ENCODE assay signal across 10 cellular contexts in genomic region chr20:44887466-44887865, GRCh38. TPM values are rescaled to one million over a fixed set of nuclear protein-coding genes. Genes with fewer than 3 reads are reported as not detected.
DNase-seq lines count a peak whose midpoint lies in the region; ATAC-seq, FAIRE-seq and TF ChIP-seq lines count a peak whose summit lies in the region.
"Had no signal": no experiment of that assay in that cellular context is flagged by ENCODE, and none has a peak within 500 bp of the region (broad histone marks: within the 10 kb centered on the region; RNA-seq: fewer than 3 reads in every experiment).

No MANE protein-coding gene starts in this region.

- H3K4me3 ChIP-seq in GM12864 (ENCODE audit: low read depth, low read length) (peak overlapping the region; percentile 98), Panc1 (ENCODE audit: low read depth in 2 of 2, low read length in 2 of 2) (peak overlapping the region; percentile 94 to 96), endothelial cell of umbilical vein (replicated peaks in 1 of 3; ENCODE audit: insufficient read depth in 1 of 3, low read depth in 1 of 3, low read length in 3 of 3) (peak overlapping the region in 1 of 3 experiments; percentile 97), psoas muscle (peak overlapping the region; percentile 83), H7 (ENCODE audit: insufficient read depth, low read depth, low read length) (no peak overlapping the region)

- H3K36me3 ChIP-seq in Panc1 (ENCODE audit: control insufficient read depth, insufficient read depth, low read length): peaks cover 13% of the 10 kb centered on the region
- H3K36me3 ChIP-seq in endothelial cell of umbilical vein (ENCODE audit: control insufficient read depth in 2 of 2, extremely low read depth in 1 of 2, insufficient read depth in 2 of 2, low read length in 2 of 2): peaks cover 0 to 5% of the 10 kb centered on the region in 2 experiments
- peaks cover 0 to 17% of the 10 kb centered on the region in 2 donors for H3K36me3 ChIP-seq in psoas muscle (ENCODE audit: insufficient read depth in 1 of 2, low read depth in 1 of 2)
- H3K36me3 ChIP-seq in H7 (replicated peaks; ENCODE audit: control insufficient read depth, insufficient read depth, low read length): no peaks in the 10 kb centered on the region; the same call in 1 of the 2 replicates

- H3K4me1 ChIP-seq in Panc1 (ENCODE audit: control insufficient read depth, insufficient read depth, low read length) (peaks cover 34% of the 10 kb centered on the region), endothelial cell of umbilical vein (ENCODE audit: control insufficient read depth, extremely low read depth, insufficient read depth, low read length) (peaks cover 33% of the 10 kb centered on the region), psoas muscle (peaks cover 41% of the 10 kb centered on the region)

- CTCF ChIA-PET in Panc1 (lab: Charles Lee): interaction anchor here (0.6 kb wide), 1 partner anchor 155 kb away, joined by 3 read pairs; no protein-coding TSS in a partner anchor
- CTCF ChIA-PET in endothelial cell of umbilical vein (lab: Charles Lee): interaction anchor here (0.9 to 2.1 kb wide), 7 partner anchors 10 to 194 kb away, joined by 3 to 12 read pairs (median 3); partner anchors contain the start of gene PABPC1L

- no peak for TF ChIP-seq POLR2A in endothelial cell of umbilical vein (IDR thresholded peaks at IDR 0.05; ENCODE audit: low read depth, low read length)

- dilution Hi-C loops in endothelial cell of umbilical vein (cut with MboI; ENCODE audit: extremely low pct_ligation_motif_present, low sequenced_read_pairs): no loop called here

- no peaks in the 10 kb centered on the region for H3K9me1 ChIP-seq in endothelial cell of umbilical vein (replicated peaks; ENCODE audit: control insufficient read depth, extremely low read depth, insufficient read depth, low read length)

- TF ChIP-seq CTCF in GM12864 (IDR thresholded peaks at IDR 0.05; ENCODE audit: low read depth, low read length, missing control alignments) (no peak), Panc1 (IDR thresholded peaks at IDR 0.05) (no peak), endothelial cell of umbilical vein (IDR thresholded peaks at IDR 0.05; ENCODE audit: extremely low read depth in 1 of 2, insufficient read depth in 1 of 2, low read depth in 1 of 2, low read length in 2 of 2) (no peak), psoas muscle (IDR thresholded peaks at IDR 0.05) (no peak)

- H3K27ac ChIP-seq in Panc1 (ENCODE audit: low read length) (peak overlapping the region; percentile 18), endothelial cell of umbilical vein (ENCODE audit: insufficient read depth, low read depth, low read length) (no peak overlapping the region), psoas muscle (no peak overlapping the region)

- peak overlapping the region; percentile 22 for H3K9ac ChIP-seq in endothelial cell of umbilical vein (replicated peaks; ENCODE audit: extremely low read depth, insufficient read depth, low read length)

- H3K79me2 ChIP-seq in endothelial cell of umbilical vein (ENCODE audit: control insufficient read depth, insufficient read depth, low read length): peaks cover 70% of the 10 kb centered on the region

- no peak for DNase-seq in GM12864 (ENCODE audit: low read depth)
- DNase-seq in Panc1 (ENCODE audit: low read depth, low spot score): no peak
- no peak for DNase-seq in endothelial cell of umbilical vein (ENCODE audit: low read depth, low spot score)
- no peak for DNase-seq in psoas muscle
- no peak for DNase-seq in H7
- DNase-seq in GDM1 (lab: John Stamatoyannopoulos, UW): no peak

- H2AFZ ChIP-seq in endothelial cell of umbilical vein (ENCODE audit: low read depth, low read length): no peak overlapping the region

- POLR2A ChIA-PET in Panc1 (lab: Charles Lee): no interaction called here
- POLR2A ChIA-PET in endothelial cell of umbilical vein (lab: Charles Lee): no interaction called here

- H3K9me3 ChIP-seq in Panc1 (ENCODE audit: control insufficient read depth, insufficient read depth, low read depth, low read length): no peaks in the 10 kb centered on the region
- H3K9me3 ChIP-seq in endothelial cell of umbilical vein (replicated peaks; ENCODE audit: control insufficient read depth, insufficient read depth, low read length): no peaks in the 10 kb centered on the region
- no peaks in the 10 kb centered on the region for H3K9me3 ChIP-seq in psoas muscle

- in situ Hi-C loops in Panc1 (cut with HindIII; ENCODE audit: low pct_unique_long_range_greater_than_20kb, low sequenced_read_pairs): no loop called here

- peaks cover 23% of the 10 kb centered on the region for H4K20me1 ChIP-seq in endothelial cell of umbilical vein (replicated peaks; ENCODE audit: control insufficient read depth, extremely low read depth, insufficient read depth, low read length)

- intact Hi-C loops in Panc1 (cut with micrococcal nuclease; ENCODE audit: unreplicated experiment): no loop called here
- intact Hi-C loops in endothelial cell of umbilical vein (cut with micrococcal nuclease): loop anchor here (2.0 to 10.0 kb wide), 5 partner anchors 13 to 1807 kb away; partner anchors contain the start of gene TTPAL
- intact Hi-C loops in psoas muscle (cut with DNase I): loop anchor here in 1 of 2 donors (5.0 to 10.0 kb wide), 2 partner anchors 75 to 673 kb away; partner anchors contain the start of genes OSER1 and TOMM34

- H3K4me2 ChIP-seq in endothelial cell of umbilical vein (ENCODE audit: insufficient read depth, low read length): peak overlapping the region; percentile 87

- BruUV-seq in Panc1 (replicated peaks; lab: Mats Ljungman, UMichigan) (no TSS peak), endothelial cell of umbilical vein (replicated peaks; lab: Mats Ljungman, UMichigan) (no TSS peak)

- 42 to 58% (median 52%) methylated on average over 4 of the region's 4 CpGs for WGBS in psoas muscle, 3 donors

- no peak for FAIRE-seq in endothelial cell of umbilical vein (lab: Jason Lieb, UNC)
- FAIRE-seq: frontal cortex had no signal

- no peaks in the 10 kb centered on the region for H3K27me3 ChIP-seq in Panc1 (ENCODE audit: control insufficient read depth, insufficient read depth, low read length)
- H3K27me3 ChIP-seq in endothelial cell of umbilical vein (ENCODE audit: control insufficient read depth in 2 of 2, insufficient read depth in 2 of 2, low read length in 2 of 2): no peaks in the 10 kb centered on the region
- no peaks in the 10 kb centered on the region for H3K27me3 ChIP-seq in psoas muscle (ENCODE audit: insufficient read depth in 3 of 3, low read length in 2 of 3)
- no peaks in the 10 kb centered on the region; the same call in 1 of the 2 replicates for H3K27me3 ChIP-seq in H7 (ENCODE audit: control insufficient read depth, insufficient read depth, low read length)

- ATAC-seq in Panc1 (no peak), psoas muscle (no peak), HG03520 (IDR thresholded peaks at IDR 0.05; ENCODE audit: unreplicated experiment) (no peak), HG03439 (IDR thresholded peaks at IDR 0.05; ENCODE audit: unreplicated experiment) (no peak)
- ATAC-seq: activated CD4-positive, CD25-positive, alpha-beta regulatory T cell treated with anti-CD3 and anti-CD28 coated beads, Interleukin-2, amount 50 U/mL, for 24 hours had no signal

TF ChIP-seq in endothelial cell of umbilical vein, 7 proteins besides CTCF, POLR2A, EP300 and RAD21:
- TF ChIP-seq POLR2AphosphoS5 (IDR thresholded peaks at IDR 0.05; ENCODE audit: insufficient read depth, low read depth, low read length): no peak
- TF ChIP-seq GATA2 (IDR thresholded peaks at IDR 0.05; ENCODE audit: insufficient read depth, insufficient read length, low read depth, low read length): no peak

RNA-seq across cellular contexts. Expression of gene YWHAB, which starts 2.0 kb away (rescaled TPM):
- total RNA-seq in Panc1 (2021; ENCODE audit: unreplicated experiment) (267 TPM), endothelial cell of umbilical vein (255 and 256 TPM in 2 replicates), psoas muscle (10 to 100 TPM; 63.2 to 92.1 (median 80.6) TPM)
- 181 TPM for polyA plus RNA-seq in Panc1 (2012; ENCODE audit: insufficient read length)
- polyA plus RNA-seq in endothelial cell of umbilical vein (45.9 and 65.9 TPM in 2 replicates), psoas muscle (100 to 1,000 TPM in 1 of 3 donors, 10 to 100 TPM in 2; 44.2 to 109 (median 96.0) TPM)
- polyA plus RNA-seq in endothelial cell of umbilical vein (2011; cell fraction: cytosol; rRNA removed): 120 and 124 TPM in 2 replicates
- 58.6 and 74.5 TPM in 2 replicates for polyA plus RNA-seq in endothelial cell of umbilical vein (2011; cell fraction: nucleus; rRNA removed)
- polyA plus RNA-seq in endothelial cell of umbilical vein (2012): 211 and 261 TPM in 2 replicates
- 52.0 and 56.2 TPM in 2 replicates for polyA minus RNA-seq in endothelial cell of umbilical vein
- polyA minus RNA-seq in endothelial cell of umbilical vein (2011; cell fraction: cytosol; rRNA and poly(A)+ RNA removed): 67.3 TPM
- polyA minus RNA-seq in endothelial cell of umbilical vein (2011; cell fraction: nucleus; rRNA and poly(A)+ RNA removed): 33.8 and 51.0 TPM in 2 replicates
- 64.8 and 69.2 TPM in 2 replicates for total RNA-seq in H7 (2014; rRNA removed; shearing (Covaris generic))

RNA-seq across cellular contexts. Expression of gene PABPC1L, which starts 22.4 kb away (rescaled TPM):
- total RNA-seq in Panc1 (2021; ENCODE audit: unreplicated experiment) (102 TPM), endothelial cell of umbilical vein (7.5 and 7.8 TPM in 2 replicates), psoas muscle (1 to 10 TPM; 1.5 to 2.8 (median 2.1) TPM)
- 81.8 TPM for polyA plus RNA-seq in Panc1 (2012; ENCODE audit: insufficient read length)
- polyA plus RNA-seq in endothelial cell of umbilical vein (12.6 and 14.2 TPM in 2 replicates), psoas muscle (1 to 10 TPM; 1.0 to 2.4 (median 1.8) TPM)
- polyA plus RNA-seq in endothelial cell of umbilical vein (2011; cell fraction: cytosol; rRNA removed): 2.1 and 6.1 TPM in 2 replicates
- 82.9 and 100 TPM in 2 replicates for polyA plus RNA-seq in endothelial cell of umbilical vein (2011; cell fraction: nucleus; rRNA removed)
- polyA plus RNA-seq in endothelial cell of umbilical vein (2012): 6.9 and 7.2 TPM in 2 replicates
- polyA minus RNA-seq in endothelial cell of umbilical vein: 7.6 and 9.0 TPM in 2 replicates
- 4.9 TPM for polyA minus RNA-seq in endothelial cell of umbilical vein (2011; cell fraction: cytosol; rRNA and poly(A)+ RNA removed)
- polyA minus RNA-seq in endothelial cell of umbilical vein (2011; cell fraction: nucleus; rRNA and poly(A)+ RNA removed): 13.9 and 18.0 TPM in 2 replicates
- total RNA-seq in H7 (2014; rRNA removed; shearing (Covaris generic)): 17.8 and 23.8 TPM in 2 replicates
